ENCODE assay signal across 18 cellular contexts in genomic region chr7:34995757-34996156, GRCh38. TPM values are rescaled to one million over a fixed set of nuclear protein-coding genes. Genes with fewer than 3 reads are reported as not detected.
DNase-seq lines count a peak whose midpoint lies in the region; ATAC-seq, FAIRE-seq and TF ChIP-seq lines count a peak whose summit lies in the region.
"Had no signal": no experiment of that assay in that cellular context is flagged by ENCODE, and none has a peak within 500 bp of the region (broad histone marks: within the 10 kb centered on the region; RNA-seq: fewer than 3 reads in every experiment).

No MANE protein-coding gene starts in this region.

- ATAC-seq in K562 (no peak), GM21423 (IDR thresholded peaks at IDR 0.05; ENCODE audit: unreplicated experiment) (no peak)
- ATAC-seq: CD8-positive, alpha-beta T cell had no signal

- no peak for TF ChIP-seq RAD21 in K562 (CRISPR knock-in tag; conservative IDR thresholded peaks at IDR 0.05 in 1 of 2, IDR thresholded peaks at IDR 0.05 in 1 of 2)

- BruUV-seq in K562 (replicated peaks; lab: Mats Ljungman, UMichigan): no TSS peak

- no peaks in the 10 kb centered on the region for H3K27me3 ChIP-seq in OCI-LY3 (ENCODE audit: low read depth, low read length)
- no peaks in the 10 kb centered on the region for H3K27me3 ChIP-seq in K562 (ENCODE audit: control insufficient read depth in 2 of 2, insufficient read depth in 2 of 2, low read length in 2 of 2)
- H3K27me3 ChIP-seq: BLaER1 treated with 17β-estradiol and CSF1 and Interleukin-3, amounts not matched to agents 10 nM and 100 nM had no signal

- H3K79me2 ChIP-seq in OCI-LY3 (ENCODE audit: low read length) (no peaks in the 10 kb centered on the region), K562 (ENCODE audit: control insufficient read depth, insufficient read depth, low read length) (peaks cover 4% of the 10 kb centered on the region; the same call in 1 of the 3 replicates)

- no peak for TF ChIP-seq EP300 in K562 (IDR thresholded peaks at IDR 0.05; ENCODE audit: low read length)

- H3K36me3 ChIP-seq in OCI-LY3 (replicated peaks; ENCODE audit: low read depth, low read length) (no peaks in the 10 kb centered on the region), K562 (ENCODE audit: control insufficient read depth, insufficient read depth, low read length) (no peaks in the 10 kb centered on the region)

- H3K9me1 ChIP-seq in K562 (ENCODE audit: control insufficient read depth, insufficient read depth, low read length): no peaks in the 10 kb centered on the region

- CTCF ChIA-PET in K562 (lab: Yijun Ruan, JAX; ENCODE audit: low intra/inter-chr PET ratio): no interaction called here

- TF ChIP-seq CTCF in OCI-LY3 (IDR thresholded peaks at IDR 0.05; ENCODE audit: low read depth, low read length): no peak
- TF ChIP-seq CTCF in K562 (IDR thresholded peaks at IDR 0.05 in 2 of 3, conservative IDR thresholded peaks at IDR 0.05 in 1 of 3; ENCODE audit: insufficient read depth in 2 of 3, low read depth in 1 of 3, low read length in 3 of 3): no peak

- H4K20me1 ChIP-seq in OCI-LY3 (ENCODE audit: insufficient read depth, low read length) (no peaks in the 10 kb centered on the region), K562 (replicated peaks; ENCODE audit: control insufficient read depth, insufficient read depth, low read length) (no peaks in the 10 kb centered on the region)
- H4K20me1 ChIP-seq: BLaER1 treated with 17β-estradiol and CSF1 and Interleukin-3, amounts not matched to agents 10 nM and 100 nM had no signal

- no peak for FAIRE-seq in K562 (lab: Jason Lieb, UNC)
- FAIRE-seq: A204.1, D721Med, GM19239 had no signal

- POLR2A ChIA-PET in K562 (lab: Yijun Ruan, JAX): no interaction called here

- DNase-seq in K562 (ENCODE audit: extremely low read depth in 1 of 4, low spot score in 3 of 4) (no peak), NCI-H146 treated with DMSO at 0.1 percent for 48 hours (lab: John Stamatoyannopoulos, UW; ENCODE audit: unreplicated experiment) (no peak), NCI-H1694 (lab: John Stamatoyannopoulos, UW) (no peak)
- DNase-seq: 8988T; AML-193; Caco-2; Calu3; CD4-positive, alpha-beta T cell; CD8-positive, alpha-beta T cell; DMS79 treated with DMSO at 0.1 percent for 48 hours; GF-D8 had no signal

- 33% methylated on average over 3 of the region's 7 CpGs for WGBS in K562 (ENCODE audit: insufficient coverage, low coverage, missing lambda C conversion rate)

- TF ChIP-seq POLR2A in K562 (conservative IDR thresholded peaks at IDR 0.05): no peak

- no peak overlapping the region for H3K4me3 ChIP-seq in OCI-LY3 (ENCODE audit: low read length)
- no peak overlapping the region for H3K4me3 ChIP-seq in K562
- H3K4me3 ChIP-seq: BLaER1 treated with 17β-estradiol and CSF1 and Interleukin-3, amounts not matched to agents 10 nM and 100 nM had no signal

- H3K9ac ChIP-seq in OCI-LY3 (ENCODE audit: low read length) (no peak overlapping the region), K562 (ENCODE audit: insufficient read depth in 1 of 2, low read depth in 2 of 2, low read length in 2 of 2) (peak overlapping the region in 1 of 2 experiments; percentile 38; a peak in 1 of 4 replicates)
- H3K9ac ChIP-seq: BLaER1 treated with 17β-estradiol and CSF1 and Interleukin-3, amounts not matched to agents 10 nM and 100 nM had no signal

- H2AFZ ChIP-seq in OCI-LY3 (ENCODE audit: low read depth, low read length) (no peak overlapping the region), K562 (ENCODE audit: low read depth, low read length) (0 out of 2 replicates have a peak overlapping the region, but pooled peaks have one; percentile 59)

- intact Hi-C loops in K562 (cut with micrococcal nuclease): no loop called here

- H3K4me1 ChIP-seq in OCI-LY3 (ENCODE audit: low read length): peaks cover 30% of the 10 kb centered on the region
- peaks cover 7 to 30% of the 10 kb centered on the region in 2 experiments; a peak in 3 of 5 replicates for H3K4me1 ChIP-seq in K562 (replicated peaks in 1 of 2; ENCODE audit: control insufficient read depth in 2 of 2, insufficient read depth in 2 of 2, low read length in 2 of 2)
- H3K4me1 ChIP-seq: BLaER1 treated with 17β-estradiol and CSF1 and Interleukin-3, amounts not matched to agents 10 nM and 100 nM; Caco-2 had no signal

- H3K9me3 ChIP-seq in OCI-LY3 (ENCODE audit: insufficient read depth, low read length): no peaks in the 10 kb centered on the region
- H3K9me3 ChIP-seq in K562 (replicated peaks; ENCODE audit: control insufficient read depth, insufficient read depth, low read depth, low read length): no peaks in the 10 kb centered on the region
- H3K9me3 ChIP-seq: BLaER1 treated with 17β-estradiol and CSF1 and Interleukin-3, amounts not matched to agents 10 nM and 100 nM; Caco-2 had no signal

- in situ Hi-C loops in K562 (cut with MboI): no loop called here

- H3K27ac ChIP-seq in OCI-LY3 (ENCODE audit: low read length) (no peak overlapping the region), K562 (ENCODE audit: extremely low read depth, low read depth, low read length) (peak overlapping the region; percentile 72; the same call in 1 of the 3 replicates)
- H3K27ac ChIP-seq: BLaER1 treated with 17β-estradiol and CSF1 and Interleukin-3, amounts not matched to agents 10 nM and 100 nM; C4-2B had no signal

- H3K4me2 ChIP-seq in OCI-LY3 (ENCODE audit: low read length) (peak overlapping the region; percentile 25; the same call in 1 of the 2 replicates), K562 (ENCODE audit: insufficient read depth, low read length) (peak overlapping the region; percentile 63; the same call in 1 of the 2 replicates)
- H3K4me2 ChIP-seq: BLaER1 treated with 17β-estradiol and CSF1 and Interleukin-3, amounts not matched to agents 10 nM and 100 nM had no signal

TF ChIP-seq in K562, 482 proteins besides CTCF, POLR2A, EP300 and RAD21:
- TF ChIP-seq HOXB6 (CRISPR knock-in tag; IDR thresholded peaks at IDR 0.05; ENCODE audit: borderline replicate concordance): no peak
- peak; percentile 44; the same call in 1 of the 2 replicates for TF ChIP-seq VEZF1 (CRISPR knock-in tag; IDR thresholded peaks at IDR 0.05)
- no peak for TF ChIP-seq ZNF740 (CRISPR knock-in tag; IDR thresholded peaks at IDR 0.05)
- TF ChIP-seq ZNF740 (tag; IDR thresholded peaks at IDR 0.05): peak in 1 of 2 experiments; percentile 82; a peak in 2 of 4 replicates
TF ChIP-seq in K562: peak in this region for 2.

RNA-seq across cellular contexts. Expression of gene DPY19L1, which starts 41.5 kb away (rescaled TPM):
- 47.4 and 103 TPM in 2 replicates for total RNA-seq in K562 (2011; cell fraction: chromatin; rRNA removed; ENCODE audit: low replicate concordance)
- 19.6 and 21.2 TPM in 2 replicates for total RNA-seq in K562 (2011; cell fraction: nucleolus; rRNA removed)
- 55.1 and 66.5 TPM in 2 replicates for total RNA-seq in K562 (2011; cell fraction: nucleoplasm; rRNA removed)
- 14.4 and 15.5 TPM in 2 replicates for total RNA-seq in K562 (2014; rRNA removed)
- total RNA-seq in K562 (2014; rRNA removed; fragmentation: Illumina TruSeq; extraction: Trizol): 27.3 and 28.6 TPM in 2 replicates
- 20.0 and 22.2 TPM in 2 replicates for total RNA-seq in K562 (2015; rRNA removed; fragmentation: Illumina TruSeq; extraction: Trizol)
- 22.9 and 27.3 TPM in 2 replicates for total RNA-seq in K562 (2021)
- 23.4 and 34.3 TPM in 2 replicates for polyA plus RNA-seq in K562 (2011; rRNA removed)
- 10.5 and 18.8 TPM in 2 replicates for polyA plus RNA-seq in K562 (2011; cell fraction: cytosol; rRNA removed)
- 9.6 and 13.1 TPM in 2 replicates for polyA plus RNA-seq in K562 (2011; cell fraction: nucleus; rRNA removed)
- polyA plus RNA-seq in K562 (2012): 15.1 and 19.7 TPM in 2 replicates
- polyA plus RNA-seq in K562 (2014; fragmentation: Illumina TruSeq; extraction: Trizol): 17.1 and 22.1 TPM in 2 replicates
- polyA plus RNA-seq in K562 (2014; fragmentation: Nextera tagmentation; extraction: Ambion mirVana): 1 to 10 TPM; 4.0 to 4.9 TPM
- 14.7 and 16.9 TPM in 2 replicates for polyA plus RNA-seq in K562 (2014; rRNA removed)
- 48.9 and 53.5 TPM in 2 replicates for polyA minus RNA-seq in K562 (2011; rRNA and poly(A)+ RNA removed)
- 16.8 and 21.0 TPM in 2 replicates for polyA minus RNA-seq in K562 (2011; cell fraction: cytosol; rRNA and poly(A)+ RNA removed)
- polyA minus RNA-seq in K562 (2011; cell fraction: nucleus; rRNA and poly(A)+ RNA removed): 17.4 and 20.5 TPM in 2 replicates
